ENCODE assay signal across 14 cellular contexts in genomic region chr11:44766972-44767278, GRCh38. TPM values are rescaled to one million over a fixed set of nuclear protein-coding genes. Genes with fewer than 3 reads are reported as not detected.
DNase-seq lines count a peak whose midpoint lies in the region; ATAC-seq, FAIRE-seq and TF ChIP-seq lines count a peak whose summit lies in the region.
"Had no signal": no experiment of that assay in that cellular context is flagged by ENCODE, and none has a peak within 500 bp of the region (broad histone marks: within the 10 kb centered on the region; RNA-seq: fewer than 3 reads in every experiment).

No MANE protein-coding gene starts in this region.

- H3K9ac ChIP-seq in K562 (ENCODE audit: insufficient read depth in 1 of 2, low read depth in 2 of 2, low read length in 2 of 2), result no peak overlapping the region

- H3K4me1 ChIP-seq in GM23338 (ENCODE audit: insufficient read depth) (peaks cover 20% of the 10 kb centered on the region), K562 (replicated peaks in 1 of 2; ENCODE audit: control insufficient read depth in 2 of 2, insufficient read depth in 2 of 2, low read length in 2 of 2) (peaks cover 0 to 17% of the 10 kb centered on the region in 2 experiments; a peak in 3 of 5 replicates), right atrium auricular region (peaks cover 0 to 72% of the 10 kb centered on the region in 2 donors), sigmoid colon (peaks cover 0 to 68% (median 56%) of the 10 kb centered on the region in 4 donors)

- no peak overlapping the region for H3K27ac Mint-ChIP-seq in GM23338
- H3K27ac Mint-ChIP-seq in activated naive CD4-positive, alpha-beta T cell treated with anti-CD3 and anti-CD28 coated beads, Interleukin-2, amount 10 ng/mL, durations not matched to agents 7 days and 5 days, result no peak overlapping the region
- no peak overlapping the region for H3K27ac Mint-ChIP-seq in CD4-positive, alpha-beta T cell
- H3K27ac Mint-ChIP-seq in Calu3 (ENCODE audit: unreplicated experiment), result no peak overlapping the region
- H3K27ac Mint-ChIP-seq: activated CD8-positive, alpha-beta T cell treated with anti-CD3 and anti-CD28 coated beads for 36 hours; T-helper 1 cell treated with Interleukin-12 subunit alpha and Interleukin-12 subunit beta and Interleukin-4 antibody, amounts not matched to agents 30 μg/mL and 1 μg/mL, for 36 hours had no signal

- FAIRE-seq in K562 (lab: Jason Lieb, UNC), result no peak

- in situ Hi-C loops in K562 (cut with MboI), result no loop called here

- H3K27me3 Mint-ChIP-seq in GM23338 (ENCODE audit: insufficient read depth, low read depth, poor library complexity) (no peaks in the 10 kb centered on the region), Calu3 (ENCODE audit: unreplicated experiment) (no peaks in the 10 kb centered on the region)
- no peaks in the 10 kb centered on the region for H3K27me3 Mint-ChIP-seq in activated naive CD4-positive, alpha-beta T cell treated with anti-CD3 and anti-CD28 coated beads, Interleukin-2, amount 10 ng/mL, durations not matched to agents 7 days and 5 days
- H3K27me3 Mint-ChIP-seq in CD4-positive, alpha-beta T cell, result no peaks in the 10 kb centered on the region
- H3K27me3 Mint-ChIP-seq: activated CD8-positive, alpha-beta T cell treated with anti-CD3 and anti-CD28 coated beads for 36 hours had no signal

- intact Hi-C loops in K562 (cut with micrococcal nuclease) (no loop called here), sigmoid colon (cut with DNase I) (no loop called here), Calu3 (cut with micrococcal nuclease; ENCODE audit: unreplicated experiment) (no loop called here)
- intact Hi-C loops in CD4-positive, alpha-beta T cell (cut with DNase I, micrococcal nuclease), result no loop called here

- ATAC-seq in GM23338, result peak; percentile 20; the same call in 1 of the 3 replicates
- ATAC-seq in K562, result no peak
- ATAC-seq in CD4-positive, alpha-beta T cell (ENCODE audit: poor library complexity), result no peak
- ATAC-seq: activated CD8-positive, alpha-beta T cell treated with anti-CD3 and anti-CD28 coated beads for 36 hours had no signal

- H3K79me2 ChIP-seq in GM23338 (replicated peaks; ENCODE audit: insufficient read depth) (no peaks in the 10 kb centered on the region), K562 (ENCODE audit: control insufficient read depth, insufficient read depth, low read length) (no peaks in the 10 kb centered on the region)

- H3K27ac ChIP-seq in GM23338 (ENCODE audit: low read depth), result no peak overlapping the region
- no peak overlapping the region for H3K27ac ChIP-seq in K562 (ENCODE audit: extremely low read depth, low read depth, low read length)
- peak overlapping the region; percentile 83 to 90 for H3K27ac ChIP-seq in right atrium auricular region
- peak overlapping the region; percentile 82 to 91 (median 86) for H3K27ac ChIP-seq in sigmoid colon
- H3K27ac ChIP-seq in CD4-positive, alpha-beta T cell (ENCODE audit: low read depth, low read length), result no peak overlapping the region

- H2AFZ ChIP-seq in GM23338 (no peak overlapping the region), K562 (ENCODE audit: low read depth, low read length) (no peak overlapping the region)

- H3K36me3 Mint-ChIP-seq in GM23338 (ENCODE audit: low read depth) (peaks cover 26% of the 10 kb centered on the region), Calu3 (ENCODE audit: insufficient read depth, unreplicated experiment) (no peaks in the 10 kb centered on the region)
- peaks cover 39% of the 10 kb centered on the region for H3K36me3 Mint-ChIP-seq in activated naive CD4-positive, alpha-beta T cell treated with anti-CD3 and anti-CD28 coated beads, Interleukin-2, amount 10 ng/mL, durations not matched to agents 7 days and 5 days
- peaks cover 41% of the 10 kb centered on the region for H3K36me3 Mint-ChIP-seq in CD4-positive, alpha-beta T cell (ENCODE audit: low read depth)

- H3K27me3 ChIP-seq in GM23338 (ENCODE audit: insufficient read depth), result no peaks in the 10 kb centered on the region
- 0 out of 5 replicates have a peak, but pooled peaks cover 0 to under 1% of the 10 kb centered on the region in 2 experiments for H3K27me3 ChIP-seq in K562 (ENCODE audit: control insufficient read depth in 2 of 2, insufficient read depth in 2 of 2, low read length in 2 of 2)
- no peaks in the 10 kb centered on the region for H3K27me3 ChIP-seq in right atrium auricular region
- no peaks in the 10 kb centered on the region for H3K27me3 ChIP-seq in sigmoid colon
- no peaks in the 10 kb centered on the region for H3K27me3 ChIP-seq in CD4-positive, alpha-beta T cell (ENCODE audit: control insufficient read depth, insufficient read depth, low read length)
- H3K27me3 ChIP-seq: BE2C had no signal

- H3K4me2 ChIP-seq in GM23338 (no peak overlapping the region), K562 (ENCODE audit: insufficient read depth, low read length) (no peak overlapping the region)

- no peaks in the 10 kb centered on the region; the same call in 1 of the 2 replicates for H3F3A ChIP-seq in GM23338 (replicated peaks; ENCODE audit: low read depth)

- no peak for TF ChIP-seq CTCF in GM23338 (conservative IDR thresholded peaks at IDR 0.05; ENCODE audit: low read depth in 2 of 2)
- no peak for TF ChIP-seq CTCF in K562 (IDR thresholded peaks at IDR 0.05 in 2 of 3, conservative IDR thresholded peaks at IDR 0.05 in 1 of 3; ENCODE audit: insufficient read depth in 2 of 3, low read depth in 1 of 3, low read length in 3 of 3)
- TF ChIP-seq CTCF in right atrium auricular region (IDR thresholded peaks at IDR 0.05), result no peak
- TF ChIP-seq CTCF in sigmoid colon (IDR thresholded peaks at IDR 0.05), result no peak
- TF ChIP-seq CTCF in CD4-positive, alpha-beta T cell (IDR thresholded peaks at IDR 0.05), result no peak
- TF ChIP-seq CTCF in Calu3 (IDR thresholded peaks at IDR 0.05; ENCODE audit: unreplicated experiment), result no peak

- H3K36me3 ChIP-seq in GM23338 (ENCODE audit: insufficient read depth), result no peaks in the 10 kb centered on the region
- H3K36me3 ChIP-seq in K562 (ENCODE audit: control insufficient read depth, insufficient read depth, low read length), result no peaks in the 10 kb centered on the region
- H3K36me3 ChIP-seq in right atrium auricular region, result peaks cover 6% of the 10 kb centered on the region
- peaks cover 0 to 10% (median 0%) of the 10 kb centered on the region in 4 donors for H3K36me3 ChIP-seq in sigmoid colon
- H3K36me3 ChIP-seq: BE2C had no signal

- CTCF ChIA-PET in K562 (lab: Yijun Ruan, JAX; ENCODE audit: low intra/inter-chr PET ratio), result interaction anchor here (0.6 to 0.7 kb wide), 2 partner anchors 236 to 524 kb away, joined by 3 to 4 read pairs; no protein-coding TSS in a partner anchor
- CTCF ChIA-PET in activated naive CD4-positive, alpha-beta T cell treated with anti-CD3 and anti-CD28 coated beads, Interleukin-2, amount 10 ng/mL, durations not matched to agents 7 days and 5 days (lab: Charles Lee), result interaction anchor here (0.8 to 3.5 kb wide), 4 partner anchors 9 to 169 kb away, joined by 3 to 21 read pairs (median 3); no protein-coding TSS in a partner anchor
- CTCF ChIA-PET in CD4-positive, alpha-beta T cell (lab: Charles Lee), result no interaction called here
- CTCF ChIA-PET in Calu3 (lab: Charles Lee), result interaction anchor here (1.4 kb wide), 1 partner anchor 9 kb away, joined by 5 read pairs; no protein-coding TSS in a partner anchor

- DNase-seq in GM23338 (ENCODE audit: low spot score) (no peak), K562 (ENCODE audit: extremely low read depth in 1 of 4, low spot score in 3 of 4) (no peak), right atrium auricular region (ENCODE audit: low spot score) (peak; percentile 60), sigmoid colon (no peak), Calu3 (no peak)
- no peak for DNase-seq in activated naive CD4-positive, alpha-beta T cell treated with anti-CD3 and anti-CD28 coated beads, Interleukin-2, amount 10 ng/mL, durations not matched to agents 7 days and 5 days
- DNase-seq in CD4-positive, alpha-beta T cell, result no peak
- DNase-seq in stimulated activated CD4-positive, alpha-beta T cell treated with anti-CD3 and anti-CD28 coated beads, Interleukin-1b, Interleukin-23, amount 100 ng/mL, for 48 hours, result no peak
- DNase-seq: activated CD8-positive, alpha-beta T cell treated with anti-CD3 and anti-CD28 coated beads for 36 hours; activated naive CD4-positive, alpha-beta T cell treated with Interleukin-2 at 50 U/mL for 16 hours; effector CD8-positive, alpha-beta T cell; NCI-H1436 treated with DMSO at 0.1 percent for 48 hours had no signal

- TF ChIP-seq EP300 in K562 (IDR thresholded peaks at IDR 0.05; ENCODE audit: low read length), result no peak
- peak; percentile 19 to 88 (median 51) for TF ChIP-seq EP300 in sigmoid colon (IDR thresholded peaks at IDR 0.05)

- H3K9me3 ChIP-seq in K562 (replicated peaks; ENCODE audit: control insufficient read depth, insufficient read depth, low read depth, low read length) (no peaks in the 10 kb centered on the region), right atrium auricular region (no peaks in the 10 kb centered on the region), sigmoid colon (no peaks in the 10 kb centered on the region)
- H3K9me3 ChIP-seq in CD4-positive, alpha-beta T cell (ENCODE audit: control insufficient read depth, low read length), result no peaks in the 10 kb centered on the region
- H3K9me3 ChIP-seq: BE2C had no signal

- peaks cover 10% of the 10 kb centered on the region; the same call in 2 of the 3 replicates for H3K9me3 Mint-ChIP-seq in GM23338
- H3K9me3 Mint-ChIP-seq in activated naive CD4-positive, alpha-beta T cell treated with anti-CD3 and anti-CD28 coated beads, Interleukin-2, amount 10 ng/mL, durations not matched to agents 7 days and 5 days, result peaks cover 4% of the 10 kb centered on the region
- peaks cover 3% of the 10 kb centered on the region for H3K9me3 Mint-ChIP-seq in CD4-positive, alpha-beta T cell
- peaks cover 2% of the 10 kb centered on the region for H3K9me3 Mint-ChIP-seq in Calu3 (ENCODE audit: low read depth, unreplicated experiment)
- H3K9me3 Mint-ChIP-seq: activated CD8-positive, alpha-beta T cell treated with anti-CD3 and anti-CD28 coated beads for 36 hours had no signal

- H3K4me3 Mint-ChIP-seq in GM23338 (no peak overlapping the region), Calu3 (ENCODE audit: low read depth, unreplicated experiment) (no peak overlapping the region)
- no peak overlapping the region for H3K4me3 Mint-ChIP-seq in activated naive CD4-positive, alpha-beta T cell treated with anti-CD3 and anti-CD28 coated beads, Interleukin-2, amount 10 ng/mL, durations not matched to agents 7 days and 5 days
- no peak overlapping the region for H3K4me3 Mint-ChIP-seq in CD4-positive, alpha-beta T cell
- H3K4me3 Mint-ChIP-seq: activated CD8-positive, alpha-beta T cell treated with anti-CD3 and anti-CD28 coated beads for 36 hours; T-helper 1 cell treated with Interleukin-12 subunit alpha and Interleukin-12 subunit beta and Interleukin-4 antibody, amounts not matched to agents 30 μg/mL and 1 μg/mL, for 36 hours had no signal

- no peak for TF ChIP-seq RAD21 in K562 (CRISPR knock-in tag; conservative IDR thresholded peaks at IDR 0.05 in 1 of 2, IDR thresholded peaks at IDR 0.05 in 1 of 2)

- H3K4me3 ChIP-seq in GM23338 (no peak overlapping the region), K562 (no peak overlapping the region), right atrium auricular region (no peak overlapping the region), sigmoid colon (no peak overlapping the region)

- H3K9me1 ChIP-seq in K562 (ENCODE audit: control insufficient read depth, insufficient read depth, low read length), result no peaks in the 10 kb centered on the region

- POLR2A ChIA-PET in K562 (lab: Yijun Ruan, JAX), result interaction anchor here (0.6 to 1.1 kb wide), 6 partner anchors 10 to 119 kb away, joined by 3 to 5 read pairs (median 4); no protein-coding TSS in a partner anchor
- POLR2A ChIA-PET in CD4-positive, alpha-beta T cell (lab: Charles Lee), result no interaction called here

- H3K4me1 Mint-ChIP-seq in GM23338 (peaks cover 26% of the 10 kb centered on the region), Calu3 (ENCODE audit: low read depth, unreplicated experiment) (peaks cover 6% of the 10 kb centered on the region)
- peaks cover 2% of the 10 kb centered on the region for H3K4me1 Mint-ChIP-seq in activated naive CD4-positive, alpha-beta T cell treated with anti-CD3 and anti-CD28 coated beads, Interleukin-2, amount 10 ng/mL, durations not matched to agents 7 days and 5 days
- peaks cover 10% of the 10 kb centered on the region for H3K4me1 Mint-ChIP-seq in CD4-positive, alpha-beta T cell (ENCODE audit: low read depth)

- H4K20me1 ChIP-seq in GM23338 (replicated peaks; ENCODE audit: insufficient read depth), result no peaks in the 10 kb centered on the region
- H4K20me1 ChIP-seq in K562 (replicated peaks; ENCODE audit: control insufficient read depth, insufficient read depth, low read length), result no peaks in the 10 kb centered on the region

- TF ChIP-seq POLR2A in K562 (conservative IDR thresholded peaks at IDR 0.05), result no peak
- TF ChIP-seq POLR2A in sigmoid colon (IDR thresholded peaks at IDR 0.05), result no peak

- H3K9me2 ChIP-seq in GM23338 (ENCODE audit: insufficient read depth), result peaks cover 7% of the 10 kb centered on the region; the same call in 1 of the 2 replicates

- BruUV-seq in K562 (replicated peaks; lab: Mats Ljungman, UMichigan) (no TSS peak), Calu3 (replicated peaks; lab: Mats Ljungman, UMichigan) (no TSS peak)

RNA-seq across cellular contexts. Expression of gene TSPAN18, which starts 40.2 kb away (rescaled TPM):
- 10.6 and 12.0 TPM in 2 replicates for total RNA-seq in GM23338 (2014; rRNA removed; shearing (Covaris generic))
- polyA plus RNA-seq in GM23338 (2016; fragmentation: Nextera tagmentation; extraction: Ambion mirVana) (5.8 and 6.0 TPM in 2 replicates), K562 (2011; rRNA removed) (0.12 TPM in 1 of 2 replicates, not detected in the other), K562 (2014; fragmentation: Illumina TruSeq; extraction: Trizol) (0.34 and 0.61 TPM in 2 replicates), K562 (2014; fragmentation: Nextera tagmentation; extraction: Ambion mirVana) (not detected), K562 (2014; rRNA removed) (0.17 and 0.59 TPM in 2 replicates), sigmoid colon (1 to 10 TPM in 2 of 3 donors, under 1 TPM in 1; 0.23 to 8.0 (median 7.2) TPM)
- 0.25 TPM in 1 of 2 replicates, not detected in the other for total RNA-seq in K562 (2011; cell fraction: chromatin; rRNA removed; ENCODE audit: low replicate concordance)
- not detected in 2 replicates for total RNA-seq in K562 (2011; cell fraction: nucleolus; rRNA removed)
- total RNA-seq in K562 (2011; cell fraction: nucleoplasm; rRNA removed), result not detected in 2 replicates
- total RNA-seq in K562 (2014; rRNA removed) (0.20 TPM in 1 of 2 replicates, not detected in the other), K562 (2014; rRNA removed; fragmentation: Illumina TruSeq; extraction: Trizol) (0.10 and 0.22 TPM in 2 replicates), K562 (2015; rRNA removed; fragmentation: Illumina TruSeq; extraction: Trizol) (0.22 and 0.26 TPM in 2 replicates), K562 (2021) (0.35 and 0.60 TPM in 2 replicates), right atrium auricular region (10 to 100 TPM; 76.3 to 79.3 TPM), sigmoid colon (10 to 100 TPM; 13.8 to 75.3 (median 23.0) TPM), Calu3 (2022) (0.51 TPM in 1 of 2 replicates, not detected in the other)
- polyA plus RNA-seq in K562 (2011; cell fraction: cytosol; rRNA removed), result 0.01 and 0.06 TPM in 2 replicates
- 0.10 and 0.14 TPM in 2 replicates for polyA plus RNA-seq in K562 (2011; cell fraction: nucleus; rRNA removed)
- 0.79 and 2.3 TPM in 2 replicates for polyA plus RNA-seq in K562 (2012)
- polyA minus RNA-seq in K562 (2011; rRNA and poly(A)+ RNA removed), result not detected in 2 replicates
- not detected in 2 replicates for polyA minus RNA-seq in K562 (2011; cell fraction: cytosol; rRNA and poly(A)+ RNA removed)
- 0.11 TPM in 1 of 2 replicates, not detected in the other for polyA minus RNA-seq in K562 (2011; cell fraction: nucleus; rRNA and poly(A)+ RNA removed)
- total RNA-seq in CD4-positive, alpha-beta T cell, result 10 to 100 TPM; 23.0 to 25.3 TPM

Comparison
In these comparisons a context has a peak if more than half of its experiments do, and no peak if none do; other contexts are left out.
1. H3K27ac ChIP-seq: peak in right atrium auricular region (2 of 2) and sigmoid colon (4 of 4); none in GM23338 (single experiment), K562 (single experiment) and CD4-positive, alpha-beta T cell (single experiment).